In the genomic region with DNA sequence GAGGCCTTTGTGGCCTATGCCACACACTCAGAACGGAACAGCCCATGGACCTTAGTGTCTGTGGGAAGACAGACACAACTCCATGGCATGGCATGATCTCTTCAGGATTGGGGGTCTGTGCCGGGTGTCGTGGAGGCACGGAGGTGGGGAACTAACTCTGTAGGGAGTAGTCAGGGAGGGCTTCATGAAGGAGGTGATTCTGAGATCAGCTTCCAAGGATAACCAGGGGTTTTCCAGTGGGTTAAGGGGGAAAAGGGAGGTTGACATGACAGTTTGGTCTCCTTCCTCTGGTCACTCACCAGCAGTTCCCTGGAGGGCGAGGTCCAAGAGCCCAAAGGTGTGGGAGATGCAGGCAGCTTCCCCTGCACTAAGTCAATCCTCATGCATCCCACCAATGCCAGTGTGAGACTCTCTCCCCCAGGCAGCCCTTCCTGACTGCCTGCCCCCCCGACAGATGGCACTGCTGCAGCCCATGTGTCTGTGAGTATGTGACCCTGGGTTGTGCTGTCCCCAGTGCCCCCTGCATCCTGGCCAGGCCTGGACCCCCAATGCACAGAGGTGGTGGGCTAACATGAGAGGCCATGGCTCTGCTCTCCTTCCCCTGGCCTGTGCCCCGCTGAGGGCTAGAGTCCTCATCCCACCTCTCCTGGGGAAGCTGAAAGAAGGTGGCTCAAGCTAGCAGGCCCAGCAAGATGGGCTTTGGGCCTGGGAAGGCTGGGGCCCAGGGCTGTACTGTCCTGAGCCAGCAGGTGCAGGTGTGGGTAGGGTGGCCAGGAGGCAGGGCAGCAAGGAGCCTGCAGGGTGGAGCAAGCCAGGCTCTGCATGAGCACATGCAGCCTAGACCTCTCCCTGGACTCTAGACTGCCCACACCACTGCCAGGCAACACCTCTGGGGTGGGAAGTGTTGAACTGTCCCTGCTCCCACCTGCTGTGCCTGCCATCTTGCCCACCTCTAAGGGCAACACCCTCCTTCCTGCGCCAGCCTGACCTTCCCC, we compare ENCODE assay signal across 11 cellular contexts. TPM values are rescaled to one million over a fixed set of nuclear protein-coding genes. Genes with fewer than 3 reads are reported as not detected.
DNase-seq lines count a peak whose midpoint lies in the region; ATAC-seq and TF ChIP-seq lines count a peak whose summit lies in the region.
"Had no signal": no experiment of that assay in that cellular context is flagged by ENCODE, and none has a peak within 500 bp of the region (broad histone marks: within the 10 kb centered on the region; RNA-seq: fewer than 3 reads in every experiment).

No MANE protein-coding gene starts in this region.

- H3K4me1 Mint-ChIP-seq in CD8-positive, alpha-beta memory T cell, result peaks cover 62 to 87% (median 74%) of the 10 kb centered on the region in 3 donors
- H3K4me1 Mint-ChIP-seq in activated CD8-positive, alpha-beta memory T cell treated with anti-CD3 and anti-CD28 coated beads, Interleukin-2, amount 10 ng/mL, durations not matched to agents 7 days and 5 days, result peaks cover 56% of the 10 kb centered on the region
- peaks cover 8% of the 10 kb centered on the region for H3K4me1 Mint-ChIP-seq in GM23338

- POLR2A ChIA-PET in CD8-positive, alpha-beta memory T cell (lab: Charles Lee), result no interaction called here

- H3K4me3 ChIP-seq in CD8-positive, alpha-beta memory T cell (ENCODE audit: low read length), result no peak overlapping the region
- no peak overlapping the region for H3K4me3 ChIP-seq in sigmoid colon
- no peak overlapping the region for H3K4me3 ChIP-seq in GM23338

- no peak for TF ChIP-seq EP300 in sigmoid colon (IDR thresholded peaks at IDR 0.05)

- DNase-seq in CD8-positive, alpha-beta memory T cell, result peak in 1 of 5 donors; percentile 30
- DNase-seq in activated CD8-positive, alpha-beta memory T cell treated with anti-CD3 and anti-CD28 coated beads, Interleukin-2, amount 10 ng/mL, durations not matched to agents 7 days and 5 days, result peak; percentile 38
- DNase-seq in left ventricle myocardium superior (peak; percentile 16), sigmoid colon (peak; percentile 38), GM23338 (ENCODE audit: low spot score) (no peak), NCI-H1436 (lab: John Stamatoyannopoulos, UW) (no peak), COR-L47 (lab: John Stamatoyannopoulos, UW) (no peak)
- DNase-seq: NCI-H2029 had no signal

- no peak for ATAC-seq in activated CD8-positive, alpha-beta memory T cell treated with anti-CD3 and anti-CD28 coated beads, Interleukin-2, amount 10 ng/mL, durations not matched to agents 7 days and 5 days
- no peak for ATAC-seq in left ventricle myocardium superior
- ATAC-seq in GM23338, result no peak
- ATAC-seq: HCT116, Panc1 had no signal

- intact Hi-C loops in left ventricle myocardium superior (cut with micrococcal nuclease) (no loop called here), sigmoid colon (cut with DNase I) (no loop called here)

- whole genome bisulfite sequencing in sigmoid colon, 2 donors, result 92 to 94% methylated on average over 8 of the region's 8 CpGs

- no peaks in the 10 kb centered on the region for H3K36me3 ChIP-seq in CD8-positive, alpha-beta memory T cell (ENCODE audit: insufficient read depth, low read length)
- H3K36me3 ChIP-seq in sigmoid colon (no peaks in the 10 kb centered on the region), GM23338 (ENCODE audit: insufficient read depth) (no peaks in the 10 kb centered on the region)

- H3K9me3 ChIP-seq in CD8-positive, alpha-beta memory T cell (ENCODE audit: low read length), result no peaks in the 10 kb centered on the region
- no peaks in the 10 kb centered on the region for H3K9me3 ChIP-seq in sigmoid colon

- H3K9me3 Mint-ChIP-seq in CD8-positive, alpha-beta memory T cell, result no peaks in the 10 kb centered on the region
- no peaks in the 10 kb centered on the region for H3K9me3 Mint-ChIP-seq in activated CD8-positive, alpha-beta memory T cell treated with anti-CD3 and anti-CD28 coated beads, Interleukin-2, amount 10 ng/mL, durations not matched to agents 7 days and 5 days (ENCODE audit: low read depth)
- H3K9me3 Mint-ChIP-seq in GM23338, result no peaks in the 10 kb centered on the region
- H3K9me3 Mint-ChIP-seq: T-helper 2 cell treated with Interferon-gamma antibody and Interleukin-4, amounts not matched to agents 5 μg/mL and 100 μg/mL, for 36 hours had no signal

- no peak overlapping the region for H3K4me2 ChIP-seq in GM23338

- peaks cover 0 to 2% (median 0%) of the 10 kb centered on the region in 3 donors for H3K36me3 Mint-ChIP-seq in CD8-positive, alpha-beta memory T cell
- peaks cover 1% of the 10 kb centered on the region for H3K36me3 Mint-ChIP-seq in activated CD8-positive, alpha-beta memory T cell treated with anti-CD3 and anti-CD28 coated beads, Interleukin-2, amount 10 ng/mL, durations not matched to agents 7 days and 5 days
- no peaks in the 10 kb centered on the region; the same call in 2 of the 3 replicates for H3K36me3 Mint-ChIP-seq in GM23338 (ENCODE audit: low read depth)

- H3K27ac ChIP-seq in CD8-positive, alpha-beta memory T cell (ENCODE audit: low read depth, low read length), result no peak overlapping the region
- no peak overlapping the region for H3K27ac ChIP-seq in sigmoid colon
- H3K27ac ChIP-seq in GM23338 (ENCODE audit: low read depth), result no peak overlapping the region

- no peak overlapping the region for H2AFZ ChIP-seq in GM23338

- no peaks in the 10 kb centered on the region for H3F3A ChIP-seq in GM23338 (replicated peaks; ENCODE audit: low read depth)

- CTCF ChIA-PET in CD8-positive, alpha-beta memory T cell (lab: Charles Lee), result interaction anchor here (0.7 to 2.5 kb wide), 3 partner anchors 12 to 28 kb away, joined by 3 to 7 read pairs (median 4); no protein-coding TSS in a partner anchor
- CTCF ChIA-PET in activated CD8-positive, alpha-beta memory T cell treated with anti-CD3 and anti-CD28 coated beads, Interleukin-2, amount 10 ng/mL, durations not matched to agents 7 days and 5 days (lab: Charles Lee), result interaction anchor here (2.0 to 16.8 kb wide), 2 partner anchors 24 to 121 kb away, joined by 7 to 176 read pairs; no protein-coding TSS in a partner anchor

- no peaks in the 10 kb centered on the region for H3K9me2 ChIP-seq in GM23338 (ENCODE audit: insufficient read depth)

- peaks cover 52% of the 10 kb centered on the region for H3K4me1 ChIP-seq in CD8-positive, alpha-beta memory T cell (ENCODE audit: insufficient read depth, low read length)
- H3K4me1 ChIP-seq in sigmoid colon (peaks cover 0 to 17% (median 14%) of the 10 kb centered on the region in 4 donors), GM23338 (ENCODE audit: insufficient read depth) (0 out of 2 replicates have a peak, but pooled peaks cover 6% of the 10 kb centered on the region)

- TF ChIP-seq CTCF in sigmoid colon (IDR thresholded peaks at IDR 0.05), result no peak
- no peak for TF ChIP-seq CTCF in GM23338 (conservative IDR thresholded peaks at IDR 0.05; ENCODE audit: low read depth in 2 of 2)

- peak overlapping the region; percentile 60 to 93 (median 91) for H3K4me3 Mint-ChIP-seq in CD8-positive, alpha-beta memory T cell
- H3K4me3 Mint-ChIP-seq in activated CD8-positive, alpha-beta memory T cell treated with anti-CD3 and anti-CD28 coated beads, Interleukin-2, amount 10 ng/mL, durations not matched to agents 7 days and 5 days, result no peak overlapping the region
- H3K4me3 Mint-ChIP-seq in GM23338, result no peak overlapping the region; the same call in 2 of the 3 replicates
- H3K4me3 Mint-ChIP-seq: T-helper 2 cell treated with Interferon-gamma antibody and Interleukin-4, amounts not matched to agents 5 μg/mL and 100 μg/mL, for 36 hours had no signal

- peak overlapping the region; percentile 62 to 94 (median 84) for H3K27ac Mint-ChIP-seq in CD8-positive, alpha-beta memory T cell
- no peak overlapping the region for H3K27ac Mint-ChIP-seq in activated CD8-positive, alpha-beta memory T cell treated with anti-CD3 and anti-CD28 coated beads, Interleukin-2, amount 10 ng/mL, durations not matched to agents 7 days and 5 days
- H3K27ac Mint-ChIP-seq in GM23338, result no peak overlapping the region
- H3K27ac Mint-ChIP-seq: T-helper 2 cell treated with Interferon-gamma antibody and Interleukin-4, amounts not matched to agents 5 μg/mL and 100 μg/mL, for 36 hours had no signal

- no peaks in the 10 kb centered on the region for H3K27me3 ChIP-seq in CD8-positive, alpha-beta memory T cell (ENCODE audit: insufficient read depth, low read length, poor library complexity, severe bottlenecking)
- peaks cover 23 to 49% (median 30%) of the 10 kb centered on the region in 3 donors for H3K27me3 ChIP-seq in sigmoid colon
- peaks cover 44% of the 10 kb centered on the region for H3K27me3 ChIP-seq in GM23338 (ENCODE audit: insufficient read depth)

- no peaks in the 10 kb centered on the region for H3K27me3 Mint-ChIP-seq in CD8-positive, alpha-beta memory T cell
- peaks cover 16% of the 10 kb centered on the region for H3K27me3 Mint-ChIP-seq in activated CD8-positive, alpha-beta memory T cell treated with anti-CD3 and anti-CD28 coated beads, Interleukin-2, amount 10 ng/mL, durations not matched to agents 7 days and 5 days
- peaks cover 36% of the 10 kb centered on the region for H3K27me3 Mint-ChIP-seq in GM23338 (ENCODE audit: insufficient read depth, low read depth, poor library complexity)

- H4K20me1 ChIP-seq in GM23338 (replicated peaks; ENCODE audit: insufficient read depth), result no peaks in the 10 kb centered on the region; the same call in 1 of the 2 replicates

- H3K79me2 ChIP-seq in GM23338 (replicated peaks; ENCODE audit: insufficient read depth), result no peaks in the 10 kb centered on the region

- no peak for TF ChIP-seq POLR2A in sigmoid colon (IDR thresholded peaks at IDR 0.05)

TF ChIP-seq in GM23338, 12 proteins besides CTCF, POLR2A, EP300 and RAD21 (continues in another document):
- no peak for TF ChIP-seq ZNF114 (CRISPR knock-in tag; IDR thresholded peaks at IDR 0.05)

RNA-seq across cellular contexts. Expression of a gene that starts 39.7 kb away (rescaled TPM):
- 1 to 10 TPM; 1.8 to 2.1 TPM for total RNA-seq in CD8-positive, alpha-beta memory T cell
- 8.5 TPM for polyA plus RNA-seq in CD8-positive, alpha-beta memory T cell
- 1 to 10 TPM; 3.2 to 4.2 TPM for total RNA-seq in activated CD8-positive, alpha-beta memory T cell treated with anti-CD3 and anti-CD28 coated beads, Interleukin-2, amount 10 ng/mL, durations not matched to agents 7 days and 5 days
- total RNA-seq in left ventricle myocardium superior, result 2.7 TPM
- 1 to 10 TPM in 1 of 4 donors, under 1 TPM in 3; 0.27 to 2.5 (median 0.34) TPM for total RNA-seq in sigmoid colon
- 1 to 10 TPM in 1 of 3 donors, under 1 TPM in 2; 0.46 to 1.6 (median 0.60) TPM for polyA plus RNA-seq in sigmoid colon
- 34.6 and 37.8 TPM in 2 replicates for total RNA-seq in GM23338 (2014; rRNA removed; shearing (Covaris generic))
- polyA plus RNA-seq in GM23338 (2016; fragmentation: Nextera tagmentation; extraction: Ambion mirVana), result 8.0 and 8.1 TPM in 2 replicates

Comparison
In these comparisons a context has a peak if more than half of its experiments do, and no peak if none do; other contexts are left out.
1. DNase-seq: peak in activated CD8-positive, alpha-beta memory T cell treated with anti-CD3 and anti-CD28 coated beads, Interleukin-2, amount 10 ng/mL, durations not matched to agents 7 days and 5 days (single experiment), left ventricle myocardium superior (single experiment) and sigmoid colon (single experiment); none in GM23338 (single experiment), NCI-H1436 (single experiment) and COR-L47 (single experiment).
2. H3K27ac Mint-ChIP-seq: peak in CD8-positive, alpha-beta memory T cell (8 of 8); none in activated CD8-positive, alpha-beta memory T cell treated with anti-CD3 and anti-CD28 coated beads, Interleukin-2, amount 10 ng/mL, durations not matched to agents 7 days and 5 days (single experiment) and GM23338 (single experiment).
3. H3K4me3 Mint-ChIP-seq: peak in CD8-positive, alpha-beta memory T cell (7 of 7); none in activated CD8-positive, alpha-beta memory T cell treated with anti-CD3 and anti-CD28 coated beads, Interleukin-2, amount 10 ng/mL, durations not matched to agents 7 days and 5 days (single experiment) and GM23338 (single experiment).